ENCODE assay signal across 1 cellular context in genomic region chr15:52789008-52789600, GRCh38.
TF ChIP-seq lines count a peak whose summit lies in the region.

No MANE protein-coding gene starts in this region.

TF ChIP-seq in H1, 55 proteins besides CTCF, POLR2A, EP300 and RAD21 (continued from another document):
- TF ChIP-seq RNF2 (IDR thresholded peaks at IDR 0.05; ENCODE audit: borderline replicate concordance, low read depth, low read length, missing control alignments, poor library complexity, severe bottlenecking) (peak; percentile 69), EZH2 (IDR thresholded peaks at IDR 0.05; ENCODE audit: low read depth, low read length, severe bottlenecking) (peak; percentile 85)
